In the genomic region with DNA sequence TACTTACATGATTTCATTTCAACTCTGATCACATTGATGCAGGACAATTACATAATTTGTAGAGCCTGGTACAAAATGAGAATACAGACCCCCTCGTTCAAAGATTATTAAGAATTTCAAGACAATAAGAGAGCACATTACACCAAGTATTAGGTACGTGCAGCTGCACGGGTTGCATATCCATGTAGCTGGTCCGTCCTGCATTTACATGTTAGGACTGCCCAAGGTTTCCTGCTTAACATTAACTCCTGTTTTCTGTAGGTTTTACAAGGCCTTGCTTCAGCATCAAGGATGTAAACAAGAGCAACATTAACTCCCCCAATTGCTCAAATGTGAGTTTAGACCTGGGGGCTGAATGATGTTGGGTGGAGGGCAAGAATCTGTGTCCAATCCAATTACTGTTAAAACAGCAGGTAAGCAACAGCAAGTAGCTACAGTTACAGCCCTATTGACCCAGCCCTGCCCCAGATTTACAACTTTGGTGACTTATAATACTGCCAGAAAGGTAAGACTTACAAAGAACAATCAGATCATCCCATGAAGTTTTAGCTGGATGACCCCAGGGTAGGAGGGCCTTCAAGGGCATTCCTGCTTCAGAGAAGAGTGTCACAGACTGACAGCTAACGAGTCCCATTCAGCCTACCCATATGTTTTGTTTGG, we compare ENCODE assay signal across 22 cellular contexts.
"Had no signal": no experiment of that assay in that cellular context is flagged by ENCODE, and none has a peak within 500 bp of the region (broad histone marks: within the 10 kb centered on the region; RNA-seq: fewer than 3 reads in every experiment).

No MANE protein-coding gene starts in this region.

- H3K4me1 ChIP-seq: colonic mucosa, esophagus squamous epithelium, gastrocnemius medialis, heart right ventricle, left lung, lower lobe of right lung had no signal

- H3K4me1 Mint-ChIP-seq: endodermal cell, mesothelial cell of epicardium had no signal

- H3K27me3 ChIP-seq: colonic mucosa, gastrocnemius medialis, left lung had no signal

- ATAC-seq: effector memory CD8-positive, alpha-beta T cell; esophagus mucosa; gastrocnemius medialis; heart right ventricle; left cardiac atrium; left lung; left ventricle myocardium superior; lower lobe of right lung had no signal

- H3K27ac ChIP-seq: colonic mucosa, epithelial cell of prostate, esophagus squamous epithelium, gastrocnemius medialis, heart right ventricle, left lung, lower lobe of right lung had no signal

- H3K36me3 ChIP-seq: colonic mucosa, esophagus squamous epithelium, gastrocnemius medialis, heart right ventricle, left lung, lower lobe of right lung had no signal

- H3K36me3 Mint-ChIP-seq: mesothelial cell of epicardium had no signal

- DNase-seq: colonic mucosa; cortex of kidney; effector CD8-positive, alpha-beta T cell; effector memory CD8-positive, alpha-beta T cell; endodermal cell; erythroblast; esophagus squamous epithelium; foreskin fibroblast; foreskin melanocyte; gastrocnemius medialis; glutamatergic neuron; heart right ventricle; hippocampal formation; left cardiac atrium; left lung; left ventricle myocardium superior; lower lobe of right lung; mesenchymal stem cell had no signal

- H3K9me3 ChIP-seq: colonic mucosa, esophagus squamous epithelium, gastrocnemius medialis, heart right ventricle, left lung, lower lobe of right lung had no signal

- H3K4me3 ChIP-seq: colonic mucosa, esophagus squamous epithelium, gastrocnemius medialis, heart right ventricle, left lung, lower lobe of right lung had no signal

- H3K9me3 Mint-ChIP-seq: effector memory CD8-positive, alpha-beta T cell; endodermal cell; mesothelial cell of epicardium had no signal

- H3K27ac Mint-ChIP-seq: dendritic cell treated with granulocyte-macrophage colony-stimulating factor and Interleukin-4, amounts not matched to agents 40 ng/mL and 50 ng/mL, for 4 days; effector memory CD8-positive, alpha-beta T cell; endodermal cell; mesothelial cell of epicardium had no signal

- H3K27me3 Mint-ChIP-seq: dendritic cell treated with granulocyte-macrophage colony-stimulating factor and Interleukin-4, amounts not matched to agents 40 ng/mL and 50 ng/mL, for 4 days had no signal

- H3K4me3 Mint-ChIP-seq: dendritic cell treated with granulocyte-macrophage colony-stimulating factor and Interleukin-4, amounts not matched to agents 40 ng/mL and 50 ng/mL, for 4 days; effector memory CD8-positive, alpha-beta T cell; endodermal cell; mesothelial cell of epicardium had no signal
